ENCODE assay signal across 20 cellular contexts in the genomic region with DNA sequence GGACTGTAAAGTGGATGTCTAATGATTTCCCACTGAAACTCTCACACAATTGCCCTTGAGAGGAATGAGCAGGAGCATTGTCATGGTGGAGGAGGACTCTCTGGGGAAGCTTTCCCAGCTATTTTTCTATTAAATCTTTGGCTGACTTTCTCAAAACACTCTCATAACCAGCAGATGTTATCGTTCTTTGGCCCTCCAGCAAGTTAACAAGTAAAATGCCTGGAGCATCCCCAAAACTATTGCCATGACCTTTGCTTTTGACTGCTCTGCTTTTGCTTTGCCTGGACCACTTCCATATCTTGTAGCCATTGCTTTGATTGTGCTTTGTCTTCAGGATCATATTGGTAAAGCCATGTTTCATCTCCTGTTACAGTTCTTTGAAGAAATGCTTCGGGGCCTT.
DNase-seq lines count a peak whose midpoint lies in the region; ATAC-seq and TF ChIP-seq lines count a peak whose summit lies in the region.
"Had no signal": no experiment of that assay in that cellular context is flagged by ENCODE, and none has a peak within 500 bp of the region (broad histone marks: within the 10 kb centered on the region; RNA-seq: fewer than 3 reads in every experiment).

No MANE protein-coding gene starts in this region.

- no peak for TF ChIP-seq CTCF in lower lobe of right lung (IDR thresholded peaks at IDR 0.05)

- no peak overlapping the region for H3K4me3 Mint-ChIP-seq in naive thymus-derived CD8-positive, alpha-beta T cell
- H3K4me3 Mint-ChIP-seq: activated CD4-positive, alpha-beta T cell treated with anti-CD3 and anti-CD28 coated beads, Interleukin-2, amount 10 ng/mL, durations not matched to agents 24 days and 14 days; activated naive CD8-positive, alpha-beta T cell treated with anti-CD3 and anti-CD28 coated beads, Interleukin-2, amount 10 ng/mL, durations not matched to agents 7 days and 5 days; activated T-helper 17 cell treated with anti-CD3 and anti-CD28 coated beads, Interleukin-2, amount 50 U/mL, for 72 hours had no signal

- POLR2A ChIA-PET in naive thymus-derived CD8-positive, alpha-beta T cell (lab: Charles Lee), result no interaction called here

- H3K9me3 ChIP-seq in lower lobe of right lung, result no peaks in the 10 kb centered on the region
- H3K9me3 ChIP-seq: Caco-2, upper lobe of right lung had no signal

- ATAC-seq in Right ventricle myocardium superior (ENCODE audit: poor library complexity), result peak; percentile 67
- peak; percentile 41 to 48 for ATAC-seq in left cardiac atrium
- ATAC-seq in naive thymus-derived CD8-positive, alpha-beta T cell, result no peak
- ATAC-seq in lower lobe of right lung, result no peak
- no peak for ATAC-seq in GM21367 (IDR thresholded peaks at IDR 0.05; ENCODE audit: unreplicated experiment)
- ATAC-seq in HG02763 (IDR thresholded peaks at IDR 0.05; ENCODE audit: unreplicated experiment), result no peak
- ATAC-seq: activated T-helper 17 cell treated with anti-CD3 and anti-CD28 coated beads, Interleukin-2, amount 50 U/mL, for 72 hours; left lobe of liver; upper lobe of right lung had no signal

- no peak overlapping the region for H3K27ac ChIP-seq in lower lobe of right lung
- H3K27ac ChIP-seq: upper lobe of right lung had no signal

- peaks cover 0 to 2% (median 0%) of the 10 kb centered on the region in 9 donors for H3K9me3 Mint-ChIP-seq in naive thymus-derived CD8-positive, alpha-beta T cell
- H3K9me3 Mint-ChIP-seq: activated CD4-positive, alpha-beta T cell treated with anti-CD3 and anti-CD28 coated beads, Interleukin-2, amount 10 ng/mL, durations not matched to agents 24 days and 14 days; activated naive CD8-positive, alpha-beta T cell treated with anti-CD3 and anti-CD28 coated beads, Interleukin-2, amount 10 ng/mL, durations not matched to agents 7 days and 5 days; activated T-helper 17 cell treated with anti-CD3 and anti-CD28 coated beads, Interleukin-2, amount 50 U/mL, for 72 hours had no signal

- H3K4me1 Mint-ChIP-seq in naive thymus-derived CD8-positive, alpha-beta T cell, result no peaks in the 10 kb centered on the region
- H3K4me1 Mint-ChIP-seq: activated CD4-positive, alpha-beta T cell treated with anti-CD3 and anti-CD28 coated beads, Interleukin-2, amount 10 ng/mL, durations not matched to agents 24 days and 14 days; activated naive CD8-positive, alpha-beta T cell treated with anti-CD3 and anti-CD28 coated beads, Interleukin-2, amount 10 ng/mL, durations not matched to agents 7 days and 5 days; activated T-helper 17 cell treated with anti-CD3 and anti-CD28 coated beads, Interleukin-2, amount 50 U/mL, for 72 hours had no signal

- no peaks in the 10 kb centered on the region for H3K4me1 ChIP-seq in lower lobe of right lung
- H3K4me1 ChIP-seq: Caco-2, upper lobe of right lung had no signal

- H3K4me3 ChIP-seq in lower lobe of right lung, result no peak overlapping the region
- H3K4me3 ChIP-seq: upper lobe of right lung had no signal

- no peak overlapping the region for H3K27ac Mint-ChIP-seq in naive thymus-derived CD8-positive, alpha-beta T cell
- H3K27ac Mint-ChIP-seq: activated CD4-positive, alpha-beta T cell treated with anti-CD3 and anti-CD28 coated beads, Interleukin-2, amount 10 ng/mL, durations not matched to agents 24 days and 14 days; activated naive CD8-positive, alpha-beta T cell treated with anti-CD3 and anti-CD28 coated beads, Interleukin-2, amount 10 ng/mL, durations not matched to agents 7 days and 5 days; activated T-helper 17 cell treated with anti-CD3 and anti-CD28 coated beads, Interleukin-2, amount 50 U/mL, for 72 hours had no signal

- intact Hi-C loops in Right ventricle myocardium superior (cut with DNase I), result no loop called here
- intact Hi-C loops in cardiac septum (cut with DNase I), result loop anchor here (5.0 kb wide), 1 partner anchor 102 kb away; no protein-coding TSS in a partner anchor
- intact Hi-C loops in left cardiac atrium (cut with DNase I), result no loop called here
- intact Hi-C loops in lower lobe of right lung (cut with DNase I), result no loop called here

- no peaks in the 10 kb centered on the region for H3K36me3 Mint-ChIP-seq in naive thymus-derived CD8-positive, alpha-beta T cell
- H3K36me3 Mint-ChIP-seq: activated naive CD8-positive, alpha-beta T cell treated with anti-CD3 and anti-CD28 coated beads, Interleukin-2, amount 10 ng/mL, durations not matched to agents 7 days and 5 days had no signal

- peaks cover 2 to 18% (median 10%) of the 10 kb centered on the region in 5 donors for H3K27me3 Mint-ChIP-seq in naive thymus-derived CD8-positive, alpha-beta T cell

- H3K27me3 ChIP-seq in lower lobe of right lung (ENCODE audit: low read depth), result no peaks in the 10 kb centered on the region
- H3K27me3 ChIP-seq: upper lobe of right lung had no signal

- DNase-seq in Right ventricle myocardium superior (no peak), cardiac septum (ENCODE audit: low spot score) (no peak), dedifferentiated amniotic fluid mesenchymal stem cell (ENCODE audit: extremely low spot score) (peak; percentile 59), left cardiac atrium (no peak), lower lobe of right lung (no peak)
- DNase-seq in naive thymus-derived CD8-positive, alpha-beta T cell, result no peak
- DNase-seq: 8988T; activated CD4-positive, alpha-beta T cell treated with anti-CD3 and anti-CD28 coated beads, Interleukin-2, amount 10 ng/mL, durations not matched to agents 24 days and 14 days; activated naive CD8-positive, alpha-beta T cell treated with anti-CD3 and anti-CD28 coated beads, Interleukin-2, amount 10 ng/mL, durations not matched to agents 7 days and 5 days; Caco-2; cortex of kidney; NCI-H1694; NCI-H774; SHP77 treated with DMSO at 0.1 percent for 48 hours; stimulated activated CD4-positive, alpha-beta T cell treated with anti-CD3 and anti-CD28 coated beads, Interleukin-12 subunit alpha, Interleukin-12 subunit beta, amount 100 ng/mL, for 4 hours; upper lobe of right lung had no signal

- H3K36me3 ChIP-seq in lower lobe of right lung, result no peaks in the 10 kb centered on the region
- H3K36me3 ChIP-seq: upper lobe of right lung had no signal

Comparison
In these comparisons a context has a peak if more than half of its experiments do, and no peak if none do; other contexts are left out.
1. ATAC-seq: peak in Right ventricle myocardium superior (single experiment) and left cardiac atrium (2 of 2); none in naive thymus-derived CD8-positive, alpha-beta T cell (0 of 2), lower lobe of right lung (0 of 2), GM21367 (single experiment) and HG02763 (single experiment).